10 cellular contexts compared by ENCODE assay signal in the genomic region with DNA sequence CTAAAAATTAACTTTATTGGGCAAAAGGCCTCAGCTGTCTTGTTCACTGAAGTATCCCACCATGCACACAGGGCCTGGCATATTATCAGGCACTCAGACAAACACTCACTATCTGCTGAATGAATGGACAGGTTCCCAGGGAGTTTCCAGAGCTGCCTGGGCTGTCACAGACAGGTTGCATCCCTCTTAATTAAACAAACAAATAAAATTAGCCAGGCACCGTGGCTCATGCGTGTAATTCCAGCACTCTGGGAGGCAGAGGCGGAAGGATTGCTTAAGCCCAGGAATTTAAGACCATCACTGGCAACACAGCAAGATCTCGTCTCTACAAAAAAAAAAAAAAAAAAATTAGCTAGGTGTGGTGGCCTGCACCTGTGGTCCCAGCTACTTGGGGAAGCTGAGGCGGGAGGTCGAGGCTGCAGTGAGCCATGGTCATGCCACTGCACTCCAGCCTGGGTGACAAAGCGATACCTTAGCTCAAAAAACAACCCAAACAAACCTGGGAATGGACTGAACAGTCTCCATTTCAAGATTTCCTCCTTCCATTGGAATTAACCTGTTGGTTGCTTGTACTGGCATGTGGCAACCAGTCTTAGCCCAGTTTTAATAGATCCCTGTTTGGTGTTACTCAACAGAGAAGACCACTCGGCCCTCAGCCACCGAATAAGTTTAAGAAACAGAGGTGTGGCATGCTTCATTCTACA. TPM values are rescaled to one million over a fixed set of nuclear protein-coding genes. Genes with fewer than 3 reads are reported as not detected.
A peak's percentile ranks its signal among the peaks of the same experiment; 100 is the strongest.
DNase-seq lines count a peak whose midpoint lies in the region; ATAC-seq, FAIRE-seq and TF ChIP-seq lines count a peak whose summit lies in the region.
"Had no signal": no experiment of that assay in that cellular context is flagged by ENCODE, and none has a peak within 500 bp of the region (broad histone marks: within the 10 kb centered on the region; RNA-seq: fewer than 3 reads in every experiment).

No MANE protein-coding gene starts in this region.

- peak overlapping the region; percentile 39 to 55 (median 54) for H3K4me3 ChIP-seq in keratinocyte (ENCODE audit: control insufficient read depth in 2 of 3, extremely low read depth in 1 of 3, insufficient read depth in 2 of 3, low read depth in 1 of 3, low read length in 3 of 3)

- H3K4me3 Mint-ChIP-seq in activated T-helper 17 cell treated with anti-CD3 and anti-CD28 coated beads, Interleukin-2, amount 50 U/mL, for 72 hours: no peak overlapping the region
- peak overlapping the region; percentile 72 for H3K4me3 Mint-ChIP-seq in stimulated activated naive B cell treated with anti-CD40 and anti-IgM and Interleukin-4, amounts not matched to agents 10 μg/mL and 1 μg/mL and 100 μg/mL, for 72 hours

- no peak for TF ChIP-seq CTCF in keratinocyte (optimal IDR thresholded peaks at IDR 0.05 in 1 of 3, IDR thresholded peaks at IDR 0.05 in 1 of 3, conservative IDR thresholded peaks at IDR 0.05 in 1 of 3; ENCODE audit: extremely low read depth in 1 of 3, insufficient read depth in 2 of 3, low read length in 3 of 3)

- H3K9ac ChIP-seq in keratinocyte (ENCODE audit: control insufficient read depth, extremely low read depth, insufficient read depth, low read length): peak overlapping the region; percentile 76

- DNase-seq in NCI-H2171 treated with DMSO at 0.1 percent for 48 hours (lab: John Stamatoyannopoulos, UW) (peak; percentile 14), NCI-H2171 (lab: John Stamatoyannopoulos, UW) (no peak), keratinocyte (ENCODE audit: low read depth, low spot score) (no peak), NCI-H774 (lab: John Stamatoyannopoulos, UW) (no peak), dermis blood vessel endothelial cell (no peak)
- DNase-seq in stimulated activated naive B cell treated with anti-CD40 and anti-IgM and Interleukin-4, amounts not matched to agents 10 μg/mL and 1 μg/mL and 100 μg/mL, for 72 hours: no peak
- DNase-seq: T-helper 9 cell had no signal

- H3K27me3 ChIP-seq in keratinocyte (ENCODE audit: control insufficient read depth, extremely low read depth, insufficient read depth, low read length): no peaks in the 10 kb centered on the region

- H3K4me2 ChIP-seq in keratinocyte (ENCODE audit: control insufficient read depth, extremely low read depth, insufficient read depth, low read depth, low read length): peak overlapping the region; percentile 86

- no peak for ATAC-seq in activated T-helper 17 cell treated with anti-CD3 and anti-CD28 coated beads, Interleukin-2, amount 50 U/mL, for 72 hours (replicated peaks)
- no peak for ATAC-seq in stimulated activated naive B cell treated with anti-CD40 and anti-IgM and Interleukin-4, amounts not matched to agents 10 μg/mL and 1 μg/mL and 100 μg/mL, for 72 hours (replicated peaks)
- no peak for ATAC-seq in HG03175 (IDR thresholded peaks at IDR 0.05; ENCODE audit: unreplicated experiment)

- peak; percentile 5 for FAIRE-seq in keratinocyte (lab: Jason Lieb, UNC)
- FAIRE-seq: K562 had no signal

- peaks cover 20% of the 10 kb centered on the region for H3K4me1 Mint-ChIP-seq in activated T-helper 17 cell treated with anti-CD3 and anti-CD28 coated beads, Interleukin-2, amount 50 U/mL, for 72 hours
- H3K4me1 Mint-ChIP-seq in stimulated activated naive B cell treated with anti-CD40 and anti-IgM and Interleukin-4, amounts not matched to agents 10 μg/mL and 1 μg/mL and 100 μg/mL, for 72 hours: peaks cover 25 to 34% of the 10 kb centered on the region in 2 donors

- peaks cover 32% of the 10 kb centered on the region for H3K4me1 ChIP-seq in keratinocyte (ENCODE audit: control insufficient read depth, extremely low read depth, insufficient read depth, low read length)

- no peaks in the 10 kb centered on the region for H3K9me1 ChIP-seq in keratinocyte (ENCODE audit: control insufficient read depth, extremely low read depth, insufficient read depth, low read length)

- dilution Hi-C loops in keratinocyte (cut with MboI; ENCODE audit: extremely low pct_ligation_motif_present, low sequenced_read_pairs): no loop called here

- peaks cover 0 to 2% of the 10 kb centered on the region in 2 experiments for H3K36me3 ChIP-seq in keratinocyte (ENCODE audit: control insufficient read depth in 2 of 2, extremely low read depth in 1 of 2, insufficient read depth in 2 of 2, low read length in 2 of 2)

- H4K20me1 ChIP-seq in keratinocyte (ENCODE audit: control insufficient read depth, extremely low read depth, insufficient read depth, low read length): peaks cover 3% of the 10 kb centered on the region

- H3K27ac ChIP-seq in keratinocyte (ENCODE audit: control insufficient read depth, insufficient read depth, low read length): peak overlapping the region; percentile 67

- H3K27me3 Mint-ChIP-seq in activated T-helper 17 cell treated with anti-CD3 and anti-CD28 coated beads, Interleukin-2, amount 50 U/mL, for 72 hours: no peaks in the 10 kb centered on the region
- H3K27me3 Mint-ChIP-seq in stimulated activated naive B cell treated with anti-CD40 and anti-IgM and Interleukin-4, amounts not matched to agents 10 μg/mL and 1 μg/mL and 100 μg/mL, for 72 hours: no peaks in the 10 kb centered on the region

- peak overlapping the region; percentile 81 for H3K27ac Mint-ChIP-seq in activated T-helper 17 cell treated with anti-CD3 and anti-CD28 coated beads, Interleukin-2, amount 50 U/mL, for 72 hours
- no peak overlapping the region for H3K27ac Mint-ChIP-seq in stimulated activated naive B cell treated with anti-CD40 and anti-IgM and Interleukin-4, amounts not matched to agents 10 μg/mL and 1 μg/mL and 100 μg/mL, for 72 hours

- peaks cover 30% of the 10 kb centered on the region for H3K36me3 Mint-ChIP-seq in activated T-helper 17 cell treated with anti-CD3 and anti-CD28 coated beads, Interleukin-2, amount 50 U/mL, for 72 hours (ENCODE audit: low read depth)
- H3K36me3 Mint-ChIP-seq in stimulated activated naive B cell treated with anti-CD40 and anti-IgM and Interleukin-4, amounts not matched to agents 10 μg/mL and 1 μg/mL and 100 μg/mL, for 72 hours: no peaks in the 10 kb centered on the region

- peaks cover 35% of the 10 kb centered on the region for H3K79me2 ChIP-seq in keratinocyte (ENCODE audit: control insufficient read depth, insufficient read depth, low read length)

- peaks cover 2% of the 10 kb centered on the region for H3K9me3 ChIP-seq in keratinocyte (ENCODE audit: control insufficient read depth, low read depth, low read length)

- H2AFZ ChIP-seq in keratinocyte (ENCODE audit: control insufficient read depth, low read length): peak overlapping the region; percentile 2

- no peaks in the 10 kb centered on the region for H3K9me3 Mint-ChIP-seq in activated T-helper 17 cell treated with anti-CD3 and anti-CD28 coated beads, Interleukin-2, amount 50 U/mL, for 72 hours
- no peaks in the 10 kb centered on the region for H3K9me3 Mint-ChIP-seq in stimulated activated naive B cell treated with anti-CD40 and anti-IgM and Interleukin-4, amounts not matched to agents 10 μg/mL and 1 μg/mL and 100 μg/mL, for 72 hours

RNA-seq across cellular contexts. Expression of gene TSPAN14, which starts 1.3 kb away (rescaled TPM):
- 10 to 100 TPM; 61.9 to 64.5 TPM for total RNA-seq in activated T-helper 17 cell treated with anti-CD3 and anti-CD28 coated beads, Interleukin-2, amount 50 U/mL, for 72 hours
- polyA plus RNA-seq in keratinocyte: 71.1 to 191 TPM (median 87.0 TPM) in 3 replicates
- 24.8 TPM for polyA plus RNA-seq in keratinocyte (2011; ENCODE audit: low read depth)
- 64.9 and 73.6 TPM in 2 replicates for polyA plus RNA-seq in keratinocyte (2011; cell fraction: cytosol; rRNA removed)
- polyA plus RNA-seq in keratinocyte (2011; cell fraction: nucleus; rRNA removed): 286 and 296 TPM in 2 replicates
- 89.0 and 143 TPM in 2 replicates for polyA plus RNA-seq in keratinocyte (2012; ENCODE audit: low replicate concordance)
- 94.5 to 356 TPM (median 124 TPM) in 3 replicates for polyA minus RNA-seq in keratinocyte
- 73.1 TPM for polyA minus RNA-seq in keratinocyte (2011; cell fraction: cytosol; rRNA and poly(A)+ RNA removed)
- 118 and 190 TPM in 2 replicates for polyA minus RNA-seq in keratinocyte (2011; cell fraction: nucleus; rRNA and poly(A)+ RNA removed)
- total RNA-seq in dermis blood vessel endothelial cell: 91.0 and 148 TPM in 2 replicates

RNA-seq across cellular contexts. Expression of gene PRXL2A, which starts 44.5 kb away (rescaled TPM):
- total RNA-seq in activated T-helper 17 cell treated with anti-CD3 and anti-CD28 coated beads, Interleukin-2, amount 50 U/mL, for 72 hours: 1 to 10 TPM; 9.4 to 9.6 TPM
- polyA plus RNA-seq in keratinocyte: 50.2 to 71.6 TPM (median 53.3 TPM) in 3 replicates
- polyA plus RNA-seq in keratinocyte (2011; ENCODE audit: low read depth): 28.2 TPM
- polyA plus RNA-seq in keratinocyte (2011; cell fraction: cytosol; rRNA removed): 40.1 and 45.4 TPM in 2 replicates
- 39.3 and 51.0 TPM in 2 replicates for polyA plus RNA-seq in keratinocyte (2011; cell fraction: nucleus; rRNA removed)
- 36.5 and 39.4 TPM in 2 replicates for polyA plus RNA-seq in keratinocyte (2012; ENCODE audit: low replicate concordance)
- polyA minus RNA-seq in keratinocyte: 7.6 to 27.0 TPM (median 20.6 TPM) in 3 replicates
- 16.5 TPM for polyA minus RNA-seq in keratinocyte (2011; cell fraction: cytosol; rRNA and poly(A)+ RNA removed)
- polyA minus RNA-seq in keratinocyte (2011; cell fraction: nucleus; rRNA and poly(A)+ RNA removed): 11.3 and 24.3 TPM in 2 replicates
- 343 and 346 TPM in 2 replicates for total RNA-seq in dermis blood vessel endothelial cell

Comparison
In these comparisons a context has a peak if more than half of its experiments do, and no peak if none do; other contexts are left out.
1. RNA of gene PRXL2A, which starts 44.5 kb away (total RNA-seq): 343 to 346 TPM in dermis blood vessel endothelial cell; 9.4 to 9.6 TPM in activated T-helper 17 cell treated with anti-CD3 and anti-CD28 coated beads, Interleukin-2, amount 50 U/mL, for 72 hours; every median in the first group is over 10 times any median in the second.